9 cellular contexts compared by ENCODE assay signal in the genomic region with DNA sequence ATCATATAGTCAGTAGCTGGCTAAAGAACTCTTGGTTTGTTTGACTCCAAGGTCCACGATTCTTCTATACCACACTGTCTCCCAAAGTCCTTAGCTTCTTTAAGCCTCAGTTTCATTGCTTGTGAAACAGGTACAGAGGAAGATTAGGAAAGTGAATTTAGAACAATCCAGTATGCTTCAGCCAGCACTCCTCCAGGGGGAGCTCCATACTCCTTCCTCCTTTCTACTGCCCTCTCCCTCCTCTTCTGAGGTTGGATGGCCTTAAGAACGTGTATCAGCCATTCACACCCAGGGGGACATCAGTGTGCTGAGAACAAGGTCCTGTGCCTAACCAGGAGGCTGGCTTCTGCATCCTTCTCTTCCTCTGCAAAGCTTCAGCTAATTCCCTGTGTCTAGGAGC. TPM values are rescaled to one million over a fixed set of nuclear protein-coding genes. Genes with fewer than 3 reads are reported as not detected.
A peak's percentile ranks its signal among the peaks of the same experiment; 100 is the strongest.
DNase-seq lines count a peak whose midpoint lies in the region; ATAC-seq, FAIRE-seq and TF ChIP-seq lines count a peak whose summit lies in the region.
"Had no signal": no experiment of that assay in that cellular context is flagged by ENCODE, and none has a peak within 500 bp of the region (broad histone marks: within the 10 kb centered on the region; RNA-seq: fewer than 3 reads in every experiment).

No MANE protein-coding gene starts in this region.

- no peak for TF ChIP-seq EP300 in A549 (IDR thresholded peaks at IDR 0.05)

- FAIRE-seq in A549 (lab: Jason Lieb, UNC): no peak
- FAIRE-seq: endometrium had no signal

- 19% methylated on average over 2 of the region's 2 CpGs for WGBS in A549 (ENCODE audit: missing lambda C conversion rate)

- H3K4me2 ChIP-seq in A549: no peak overlapping the region

- H3K4me1 ChIP-seq in A549: no peaks in the 10 kb centered on the region

- CTCF ChIA-PET in A549 (lab: Yijun Ruan, JAX): interaction anchor here (0.6 to 1.9 kb wide), 30 partner anchors 9 to 440 kb away, joined by 3 to 12 read pairs (median 4); a partner anchor contains a TSS

- H3K27ac ChIP-seq in A549: no peak overlapping the region

- H3K4me3 ChIP-seq in A549: no peak overlapping the region
- no peak overlapping the region for H3K4me3 ChIP-seq in GM12875 (ENCODE audit: low read depth, low read length)
- no peak overlapping the region for H3K4me3 ChIP-seq in foreskin fibroblast (ENCODE audit: low read depth in 1 of 2, low read length in 2 of 2)

- POLR2A ChIA-PET in A549 (lab: Yijun Ruan, JAX): no interaction called here

- H3K9me3 ChIP-seq in A549: no peaks in the 10 kb centered on the region

- intact Hi-C loops in left colon (cut with DNase I, micrococcal nuclease): no loop called here

- DNase-seq in A549 (ENCODE audit: low read depth in 1 of 2, low spot score in 1 of 2) (peak; percentile 44 to 55), RPMI7951 (ENCODE audit: low read depth) (peak; percentile 64), foreskin fibroblast (peak in 1 of 2 donors; percentile 52), left colon (no peak)

- TF ChIP-seq CTCF in A549 (IDR thresholded peaks at IDR 0.05) (peak; percentile 59), GM12875 (IDR thresholded peaks at IDR 0.05; ENCODE audit: borderline replicate concordance, insufficient read depth, low read depth, low read length) (peak; percentile 64), foreskin fibroblast (IDR thresholded peaks at IDR 0.05; ENCODE audit: low read depth, low read length) (peak; percentile 68)

- TF ChIP-seq POLR2A in A549 (IDR thresholded peaks at IDR 0.05; ENCODE audit: low read length): no peak

- peak; percentile 59 to 67 for TF ChIP-seq RAD21 in A549 (conservative IDR thresholded peaks at IDR 0.05 in 1 of 2, IDR thresholded peaks at IDR 0.05 in 1 of 2)

- peak; percentile 81 to 91; a peak in 5 of 6 replicates for ATAC-seq in A549
- ATAC-seq in HG02678 (IDR thresholded peaks at IDR 0.05; ENCODE audit: unreplicated experiment): no peak
- no peak for ATAC-seq in HG02870 (IDR thresholded peaks at IDR 0.05; ENCODE audit: unreplicated experiment)
- no peak for ATAC-seq in left colon
- no peak for ATAC-seq in GM19395 (IDR thresholded peaks at IDR 0.05; ENCODE audit: unreplicated experiment)

TF ChIP-seq in A549, 52 proteins besides CTCF, POLR2A, EP300 and RAD21:
- TF ChIP-seq PHF8 (IDR thresholded peaks at IDR 0.05; ENCODE audit: borderline replicate concordance, low read depth) (no peak), SMC3 (IDR thresholded peaks at IDR 0.05) (peak; percentile 54), FOSB (CRISPR knock-in tag; IDR thresholded peaks at IDR 0.05) (no peak), ZNF302 (CRISPR knock-in tag; IDR thresholded peaks at IDR 0.05) (no peak)
- TF ChIP-seq, protein P1, sequence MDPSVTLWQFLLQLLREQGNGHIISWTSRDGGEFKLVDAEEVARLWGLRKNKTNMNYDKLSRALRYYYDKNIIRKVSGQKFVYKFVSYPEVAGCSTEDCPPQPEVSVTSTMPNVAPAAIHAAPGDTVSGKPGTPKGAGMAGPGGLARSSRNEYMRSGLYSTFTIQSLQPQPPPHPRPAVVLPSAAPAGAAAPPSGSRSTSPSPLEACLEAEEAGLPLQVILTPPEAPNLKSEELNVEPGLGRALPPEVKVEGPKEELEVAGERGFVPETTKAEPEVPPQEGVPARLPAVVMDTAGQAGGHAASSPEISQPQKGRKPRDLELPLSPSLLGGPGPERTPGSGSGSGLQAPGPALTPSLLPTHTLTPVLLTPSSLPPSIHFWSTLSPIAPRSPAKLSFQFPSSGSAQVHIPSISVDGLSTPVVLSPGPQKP (IDR thresholded peaks at IDR 0.05; ENCODE audit: low read depth, low read length): no peak

RNA-seq across cellular contexts. Expression of a gene that starts 54.8 kb away (rescaled TPM):
- 104 and 136 TPM in 2 replicates for polyA plus RNA-seq in A549 (2011; rRNA removed)
- 39.5 and 44.3 TPM in 2 replicates for polyA plus RNA-seq in A549 (2012; cell fraction: cytosol; rRNA removed)
- polyA plus RNA-seq in A549 (2012; cell fraction: nucleus; rRNA removed): 44.5 and 47.1 TPM in 2 replicates
- polyA plus RNA-seq in A549 (2017; fragmentation: RNase III; extraction: RNeasy Plus Mini Kit Qiagen cat#74134 plus additional on column Dnase treatment): 144 to 165 TPM (median 150 TPM) in 3 replicates
- polyA minus RNA-seq in A549 (2011; rRNA and poly(A)+ RNA removed): 59.6 and 60.3 TPM in 2 replicates
- total RNA-seq in RPMI7951 (2014; rRNA removed; shearing (Covaris generic)): 209 and 259 TPM in 2 replicates
- 100 to 1,000 TPM in 1 of 2 donors, 10 to 100 TPM in 1; 36.7 to 161 TPM for total RNA-seq in left colon

Comparison
In these comparisons a context has a peak if more than half of its experiments do, and no peak if none do; other contexts are left out.
1. ATAC-seq: peak in A549 (2 of 2); none in HG02678 (single experiment), HG02870 (single experiment), left colon (single experiment) and GM19395 (single experiment).
2. DNase-seq: peak in A549 (2 of 2) and RPMI7951 (single experiment); none in left colon (0 of 2).
3. Peak in every context shown above with its lines, with median percentiles within 50 percentile points of each other: CTCF ChIP-seq.